Comparison of ENCODE assay signal across 8 cellular contexts in genomic region chr3:133487920-133488540, GRCh38.
A peak's percentile ranks its signal among the peaks of the same experiment; 100 is the strongest.
DNase-seq lines count a peak whose midpoint lies in the region; ATAC-seq and TF ChIP-seq lines count a peak whose summit lies in the region.

No MANE protein-coding gene starts in this region.

- intact Hi-C loops in gastrocnemius medialis (cut with DNase I; ENCODE audit: low total_unique reads), result no loop called here

- DNase-seq in GM12864 (ENCODE audit: low read depth) (no peak), neural crest cell (ENCODE audit: low read depth, low spot score) (no peak), SHP77 (lab: John Stamatoyannopoulos, UW) (no peak), gastrocnemius medialis (no peak)
- no peak for DNase-seq in T-helper 2 cell treated with Interferon-gamma antibody and Interleukin-4, amounts not matched to agents 5 μg/mL and 100 μg/mL, for 36 hours (ENCODE audit: low spot score)
- peak; percentile 41 for DNase-seq in central memory CD4-positive, alpha-beta T cell

- no peak overlapping the region for H3K27ac ChIP-seq in gastrocnemius medialis

- no peak for TF ChIP-seq POLR2A in gastrocnemius medialis (IDR thresholded peaks at IDR 0.05)

- H3K4me1 Mint-ChIP-seq in T-helper 2 cell treated with Interferon-gamma antibody and Interleukin-4, amounts not matched to agents 5 μg/mL and 100 μg/mL, for 36 hours (ENCODE audit: low read depth), result peaks cover 48% of the 10 kb centered on the region
- H3K4me1 Mint-ChIP-seq in neural crest cell, result no peaks in the 10 kb centered on the region

- peaks cover 10% of the 10 kb centered on the region for H3K36me3 Mint-ChIP-seq in T-helper 2 cell treated with Interferon-gamma antibody and Interleukin-4, amounts not matched to agents 5 μg/mL and 100 μg/mL, for 36 hours (ENCODE audit: low read depth)
- H3K36me3 Mint-ChIP-seq in neural crest cell (ENCODE audit: low read depth), result peaks cover 11% of the 10 kb centered on the region

- no peak for ATAC-seq in gastrocnemius medialis
- ATAC-seq in HG02763 (IDR thresholded peaks at IDR 0.05; ENCODE audit: unreplicated experiment), result no peak
- ATAC-seq in GM21390 (IDR thresholded peaks at IDR 0.05; ENCODE audit: unreplicated experiment), result no peak

- H3K27ac Mint-ChIP-seq in T-helper 2 cell treated with Interferon-gamma antibody and Interleukin-4, amounts not matched to agents 5 μg/mL and 100 μg/mL, for 36 hours, result peak overlapping the region; percentile 42
- H3K27ac Mint-ChIP-seq in neural crest cell (ENCODE audit: unreplicated experiment), result no peak overlapping the region

- H3K27me3 Mint-ChIP-seq in T-helper 2 cell treated with Interferon-gamma antibody and Interleukin-4, amounts not matched to agents 5 μg/mL and 100 μg/mL, for 36 hours (ENCODE audit: low read depth), result no peaks in the 10 kb centered on the region
- no peaks in the 10 kb centered on the region for H3K27me3 Mint-ChIP-seq in neural crest cell (ENCODE audit: low read depth)

- H3K36me3 ChIP-seq in gastrocnemius medialis, result no peaks in the 10 kb centered on the region

- H3K4me1 ChIP-seq in gastrocnemius medialis, result no peaks in the 10 kb centered on the region

- H3K4me3 ChIP-seq in GM12864 (ENCODE audit: low read depth, low read length) (no peak overlapping the region), gastrocnemius medialis (no peak overlapping the region)

- TF ChIP-seq CTCF in GM12864 (IDR thresholded peaks at IDR 0.05; ENCODE audit: low read depth, low read length, missing control alignments) (peak; percentile 51), neural crest cell (conservative IDR thresholded peaks at IDR 0.05) (peak; percentile 57), gastrocnemius medialis (IDR thresholded peaks at IDR 0.05 in 4 of 5, conservative IDR thresholded peaks at IDR 0.05 in 1 of 5) (peak in 2 of 5 experiments; percentile 39 to 50)

- H3K27me3 ChIP-seq in gastrocnemius medialis, result no peaks in the 10 kb centered on the region

- in situ Hi-C loops in gastrocnemius medialis (cut with MboI; ENCODE audit: low sequenced_read_pairs in 4 of 4), result no loop called here

- no peak overlapping the region for H3K4me3 Mint-ChIP-seq in T-helper 2 cell treated with Interferon-gamma antibody and Interleukin-4, amounts not matched to agents 5 μg/mL and 100 μg/mL, for 36 hours
- H3K4me3 Mint-ChIP-seq in neural crest cell, result no peak overlapping the region

- no peaks in the 10 kb centered on the region for H3K9me3 ChIP-seq in gastrocnemius medialis

- peaks cover 18% of the 10 kb centered on the region for H3K9me3 Mint-ChIP-seq in T-helper 2 cell treated with Interferon-gamma antibody and Interleukin-4, amounts not matched to agents 5 μg/mL and 100 μg/mL, for 36 hours
- H3K9me3 Mint-ChIP-seq in neural crest cell, result peaks cover 10% of the 10 kb centered on the region
